ENCODE assay signal across 23 cellular contexts in the genomic region with DNA sequence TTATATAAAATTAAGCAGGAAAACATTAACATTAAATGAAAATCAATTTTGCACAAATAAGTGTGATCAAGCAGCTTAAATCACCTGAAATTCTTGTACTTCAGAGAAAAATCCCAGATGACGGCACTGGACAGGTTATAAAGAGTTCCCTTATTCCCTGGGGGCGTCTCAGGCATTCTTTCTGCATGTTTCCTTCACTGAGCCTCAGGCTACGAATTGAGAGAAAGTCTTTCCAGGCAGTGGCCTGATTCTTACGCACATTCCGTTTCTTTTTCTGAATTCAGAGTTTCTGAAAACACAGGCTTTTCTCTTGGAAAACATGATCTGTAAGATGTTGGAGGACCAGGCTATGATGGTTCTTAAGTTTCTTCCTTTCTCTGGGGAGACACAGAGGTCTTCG.
"Had no signal": no experiment of that assay in that cellular context is flagged by ENCODE, and none has a peak within 500 bp of the region (broad histone marks: within the 10 kb centered on the region; RNA-seq: fewer than 3 reads in every experiment).

No MANE protein-coding gene starts in this region.

- DNase-seq: activated CD4-positive, alpha-beta memory T cell treated with anti-CD3 and anti-CD28 coated beads for 36 hours; activated CD4-positive, alpha-beta T cell treated with anti-CD3 and anti-CD28 coated beads for 48 hours; activated naive CD4-positive, alpha-beta T cell treated with Interleukin-2 at 50 U/mL for 16 hours; activated naive CD8-positive, alpha-beta T cell treated with anti-CD3 and anti-CD28 coated beads for 36 hours; activated T-cell treated with anti-CD3 and anti-CD28 coated beads, Interleukin-2, amount 50 U/mL, for 48 hours; cortex of kidney; endodermal cell; erythroblast; foreskin melanocyte; immature natural killer cell; naive B cell; stimulated activated CD4-positive, alpha-beta T cell treated with anti-CD3 and anti-CD28 coated beads, Interleukin-1b, Interleukin-23, amount 100 ng/mL, for 48 hours; stimulated activated naive CD8-positive, alpha-beta T cell treated with anti-CD3 and anti-CD28 coated beads, Interleukin-15, amount 100 ng/mL, for 72 hours; SW 1271; T-helper 17 cell; tibial artery had no signal

- H3K9me3 Mint-ChIP-seq: activated CD4-positive, alpha-beta memory T cell treated with anti-CD3 and anti-CD28 coated beads for 36 hours; activated naive CD8-positive, alpha-beta T cell treated with anti-CD3 and anti-CD28 coated beads for 36 hours; immature natural killer cell; stimulated activated effector memory CD8-positive, alpha-beta T cell treated with anti-CD3 and anti-CD28 coated beads, Interleukin-12 subunit alpha, Interleukin-12 subunit beta, amount 100 ng/mL, for 72 hours; stimulated activated naive CD8-positive, alpha-beta T cell treated with anti-CD3 and anti-CD28 coated beads, Interleukin-15, amount 100 ng/mL, for 72 hours had no signal

- H3K4me3 Mint-ChIP-seq: activated CD4-positive, alpha-beta memory T cell treated with anti-CD3 and anti-CD28 coated beads for 36 hours; activated naive CD8-positive, alpha-beta T cell treated with anti-CD3 and anti-CD28 coated beads for 36 hours; endodermal cell; immature natural killer cell; memory B cell; naive B cell; stimulated activated effector memory CD8-positive, alpha-beta T cell treated with anti-CD3 and anti-CD28 coated beads, Interleukin-12 subunit alpha, Interleukin-12 subunit beta, amount 100 ng/mL, for 72 hours; stimulated activated naive CD8-positive, alpha-beta T cell treated with anti-CD3 and anti-CD28 coated beads, Interleukin-15, amount 100 ng/mL, for 72 hours; T-helper 17 cell had no signal

- H3K36me3 ChIP-seq: prostate gland had no signal

- H2AFZ ChIP-seq: hepatocyte had no signal

- H3K27me3 Mint-ChIP-seq: activated CD4-positive, alpha-beta memory T cell treated with anti-CD3 and anti-CD28 coated beads for 36 hours; activated naive CD8-positive, alpha-beta T cell treated with anti-CD3 and anti-CD28 coated beads for 36 hours; memory B cell; naive B cell; stimulated activated naive CD8-positive, alpha-beta T cell treated with anti-CD3 and anti-CD28 coated beads, Interleukin-15, amount 100 ng/mL, for 72 hours; T-helper 17 cell had no signal

- H3K27ac ChIP-seq: hepatocyte, prostate gland, right atrium auricular region, tibial artery had no signal

- H3K4me2 ChIP-seq: hepatocyte had no signal

- ATAC-seq: stimulated activated effector memory CD8-positive, alpha-beta T cell treated with anti-CD3 and anti-CD28 coated beads, Interleukin-12 subunit alpha, Interleukin-12 subunit beta, amount 100 ng/mL, for 72 hours; stimulated activated naive CD8-positive, alpha-beta T cell treated with anti-CD3 and anti-CD28 coated beads, Interleukin-15, amount 100 ng/mL, for 72 hours; T-helper 17 cell had no signal

- FAIRE-seq: astrocyte, urothelium cell line had no signal

- H3K9me3 ChIP-seq: prostate gland, right atrium auricular region, tibial artery had no signal

- H3K4me1 ChIP-seq: prostate gland had no signal

- H3K4me3 ChIP-seq: hepatocyte, prostate gland, right atrium auricular region, tibial artery had no signal

- H3K27ac Mint-ChIP-seq: activated CD4-positive, alpha-beta memory T cell treated with anti-CD3 and anti-CD28 coated beads for 36 hours; activated naive CD8-positive, alpha-beta T cell treated with anti-CD3 and anti-CD28 coated beads for 36 hours; endodermal cell; immature natural killer cell; memory B cell; stimulated activated effector memory CD8-positive, alpha-beta T cell treated with anti-CD3 and anti-CD28 coated beads, Interleukin-12 subunit alpha, Interleukin-12 subunit beta, amount 100 ng/mL, for 72 hours; stimulated activated naive CD8-positive, alpha-beta T cell treated with anti-CD3 and anti-CD28 coated beads, Interleukin-15, amount 100 ng/mL, for 72 hours; T-helper 17 cell had no signal

- H3K27me3 ChIP-seq: hepatocyte, right atrium auricular region, tibial artery had no signal

- H3K79me2 ChIP-seq: hepatocyte had no signal
